In the genomic region with DNA sequence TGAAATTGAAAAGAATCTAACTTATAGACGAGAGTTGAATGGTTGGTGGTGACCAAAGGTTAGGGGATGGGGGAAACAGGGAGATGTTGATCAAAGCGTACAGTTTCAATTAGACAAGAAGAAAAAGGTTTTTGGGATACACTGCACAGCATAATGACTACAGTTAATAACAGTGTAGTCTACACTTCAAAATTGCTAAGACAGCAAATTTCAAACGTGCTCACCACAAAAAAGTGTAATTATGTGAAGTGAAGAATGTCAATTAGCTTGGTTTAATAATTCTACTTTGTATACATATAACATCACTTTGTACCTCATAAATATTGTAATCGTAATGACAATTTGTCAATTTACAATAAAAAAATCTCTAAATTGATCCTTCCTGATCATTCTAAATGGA, we compare ENCODE assay signal across 22 cellular contexts.
DNase-seq lines count a peak whose midpoint lies in the region; ATAC-seq, FAIRE-seq and TF ChIP-seq lines count a peak whose summit lies in the region.
"Had no signal": no experiment of that assay in that cellular context is flagged by ENCODE, and none has a peak within 500 bp of the region (broad histone marks: within the 10 kb centered on the region; RNA-seq: fewer than 3 reads in every experiment).

No MANE protein-coding gene starts in this region.

- peaks cover 10% of the 10 kb centered on the region for H3K4me1 Mint-ChIP-seq in T-helper 17 cell
- peaks cover 7% of the 10 kb centered on the region for H3K4me1 Mint-ChIP-seq in activated CD4-positive, alpha-beta T cell treated with anti-CD3 and anti-CD28 coated beads, Interleukin-2, amount 10 ng/mL, durations not matched to agents 24 days and 14 days

- no peak overlapping the region for H3K4me3 Mint-ChIP-seq in T-helper 17 cell
- no peak overlapping the region for H3K4me3 Mint-ChIP-seq in activated CD4-positive, alpha-beta T cell treated with anti-CD3 and anti-CD28 coated beads, Interleukin-2, amount 10 ng/mL, durations not matched to agents 24 days and 14 days
- H3K4me3 Mint-ChIP-seq: B cell; CD4-positive, alpha-beta T cell; CD8-positive, alpha-beta T cell had no signal

- H3K27ac Mint-ChIP-seq in T-helper 17 cell: no peak overlapping the region
- H3K27ac Mint-ChIP-seq in activated CD4-positive, alpha-beta T cell treated with anti-CD3 and anti-CD28 coated beads, Interleukin-2, amount 10 ng/mL, durations not matched to agents 24 days and 14 days: no peak overlapping the region
- H3K27ac Mint-ChIP-seq: B cell; CD4-positive, alpha-beta T cell; CD8-positive, alpha-beta T cell had no signal

- TF ChIP-seq CTCF in A549 (IDR thresholded peaks at IDR 0.05): no peak
- TF ChIP-seq CTCF in K562 (IDR thresholded peaks at IDR 0.05 in 2 of 3, conservative IDR thresholded peaks at IDR 0.05 in 1 of 3; ENCODE audit: insufficient read depth in 2 of 3, low read depth in 1 of 3, low read length in 3 of 3): no peak

- TF ChIP-seq POLR2A in A549 (IDR thresholded peaks at IDR 0.05; ENCODE audit: low read length) (no peak), K562 (conservative IDR thresholded peaks at IDR 0.05) (no peak)

- no TSS peak for BruUV-seq in K562 (replicated peaks; lab: Mats Ljungman, UMichigan)

- no peaks in the 10 kb centered on the region for H3K9me1 ChIP-seq in K562 (ENCODE audit: control insufficient read depth, insufficient read depth, low read length)

- no peaks in the 10 kb centered on the region for H3K79me2 ChIP-seq in K562 (ENCODE audit: control insufficient read depth, insufficient read depth, low read length)

- no peak overlapping the region for H2AFZ ChIP-seq in K562 (ENCODE audit: low read depth, low read length)

- H3K27me3 Mint-ChIP-seq in T-helper 17 cell: no peaks in the 10 kb centered on the region
- H3K27me3 Mint-ChIP-seq in activated CD4-positive, alpha-beta T cell treated with anti-CD3 and anti-CD28 coated beads, Interleukin-2, amount 10 ng/mL, durations not matched to agents 24 days and 14 days: no peaks in the 10 kb centered on the region
- H3K27me3 Mint-ChIP-seq: B cell; CD4-positive, alpha-beta T cell had no signal

- peaks cover 3% of the 10 kb centered on the region for H3K36me3 Mint-ChIP-seq in T-helper 17 cell (ENCODE audit: low read depth)
- H3K36me3 Mint-ChIP-seq in activated CD4-positive, alpha-beta T cell treated with anti-CD3 and anti-CD28 coated beads, Interleukin-2, amount 10 ng/mL, durations not matched to agents 24 days and 14 days (ENCODE audit: low read depth): peaks cover 8% of the 10 kb centered on the region

- H3K4me1 ChIP-seq in A549 (peaks cover 11% of the 10 kb centered on the region), K562 (replicated peaks in 1 of 2; ENCODE audit: control insufficient read depth in 2 of 2, insufficient read depth in 2 of 2, low read length in 2 of 2) (peaks cover 0 to 7% of the 10 kb centered on the region in 2 experiments; a peak in 2 of 5 replicates)
- H3K4me1 ChIP-seq: BLaER1 treated with 17β-estradiol and CSF1 and Interleukin-3, amounts not matched to agents 10 nM and 100 nM; Caco-2 had no signal

- H3K36me3 ChIP-seq in K562 (ENCODE audit: control insufficient read depth, insufficient read depth, low read length): no peaks in the 10 kb centered on the region

- H3K27ac ChIP-seq in A549 (no peak overlapping the region), K562 (ENCODE audit: extremely low read depth, low read depth, low read length) (no peak overlapping the region)
- H3K27ac ChIP-seq: BLaER1 treated with 17β-estradiol and CSF1 and Interleukin-3, amounts not matched to agents 10 nM and 100 nM; C4-2B had no signal

- DNase-seq in A549 (ENCODE audit: low read depth in 1 of 2, low spot score in 1 of 2) (no peak), K562 (ENCODE audit: extremely low read depth in 1 of 4, low spot score in 3 of 4) (no peak), frontal cortex (ENCODE audit: low spot score in 2 of 2) (no peak), SHP77 (lab: John Stamatoyannopoulos, UW) (no peak), T-helper 17 cell (no peak)
- no peak for DNase-seq in activated CD4-positive, alpha-beta T cell treated with anti-CD3 and anti-CD28 coated beads, Interleukin-2, amount 10 ng/mL, durations not matched to agents 24 days and 14 days
- DNase-seq: 8988T; AML-193; Caco-2; Calu3; CD4-positive, alpha-beta T cell; CD8-positive, alpha-beta T cell; DMS79 treated with DMSO at 0.1 percent for 48 hours; GDM1 had no signal

- TF ChIP-seq EP300 in A549 (IDR thresholded peaks at IDR 0.05) (no peak), K562 (IDR thresholded peaks at IDR 0.05; ENCODE audit: low read length) (no peak)

- intact Hi-C loops in K562 (cut with micrococcal nuclease): no loop called here
- intact Hi-C loops in activated CD4-positive, alpha-beta T cell treated with anti-CD3 and anti-CD28 coated beads, Interleukin-2, amount 10 ng/mL, durations not matched to agents 24 days and 14 days (cut with micrococcal nuclease): no loop called here

- FAIRE-seq in A549 (lab: Jason Lieb, UNC) (no peak), G401.6 (lab: Jason Lieb, UNC) (peak; percentile 28), K562 (lab: Jason Lieb, UNC) (no peak), frontal cortex (lab: Jason Lieb, UNC) (peak; percentile 63)
- FAIRE-seq: GM12878, GM12892, GM18507 had no signal

- no peak for ATAC-seq in A549
- ATAC-seq in K562: no peak
- ATAC-seq in T-helper 17 cell: no peak
- no peak for ATAC-seq in GM21825 (IDR thresholded peaks at IDR 0.05; ENCODE audit: unreplicated experiment)
- ATAC-seq: CD8-positive, alpha-beta T cell; GM12878 had no signal

- H3K9me3 Mint-ChIP-seq in activated CD4-positive, alpha-beta T cell treated with anti-CD3 and anti-CD28 coated beads, Interleukin-2, amount 10 ng/mL, durations not matched to agents 24 days and 14 days: peaks cover 20% of the 10 kb centered on the region

- H3K9me3 ChIP-seq in A549 (no peaks in the 10 kb centered on the region), K562 (replicated peaks; ENCODE audit: control insufficient read depth, insufficient read depth, low read depth, low read length) (no peaks in the 10 kb centered on the region), T-helper 17 cell (ENCODE audit: control insufficient read depth, low read length, poor library complexity, severe bottlenecking) (no peaks in the 10 kb centered on the region)
- H3K9me3 ChIP-seq: Caco-2 had no signal

- CTCF ChIA-PET in A549 (lab: Yijun Ruan, JAX): no interaction called here
- CTCF ChIA-PET in K562 (lab: Yijun Ruan, JAX; ENCODE audit: low intra/inter-chr PET ratio): no interaction called here

- 87% methylated on average over 4 of the region's 4 CpGs for whole genome bisulfite sequencing in A549 (ENCODE audit: missing lambda C conversion rate)
- WGBS in K562 (ENCODE audit: insufficient coverage, low coverage, missing lambda C conversion rate): 83% methylated on average over 4 of the region's 4 CpGs

- H3K4me2 ChIP-seq in A549 (no peak overlapping the region), K562 (ENCODE audit: insufficient read depth, low read length) (no peak overlapping the region)
- H3K4me2 ChIP-seq: BLaER1 treated with 17β-estradiol and CSF1 and Interleukin-3, amounts not matched to agents 10 nM and 100 nM had no signal

- no peaks in the 10 kb centered on the region for H3K27me3 ChIP-seq in K562 (ENCODE audit: control insufficient read depth in 2 of 2, insufficient read depth in 2 of 2, low read length in 2 of 2)
- H3K27me3 ChIP-seq: BLaER1 treated with 17β-estradiol and CSF1 and Interleukin-3, amounts not matched to agents 10 nM and 100 nM had no signal

- in situ Hi-C loops in K562 (cut with MboI): no loop called here

- no peak overlapping the region for H3K9ac ChIP-seq in K562 (ENCODE audit: insufficient read depth in 1 of 2, low read depth in 2 of 2, low read length in 2 of 2)
- H3K9ac ChIP-seq: BLaER1 treated with 17β-estradiol and CSF1 and Interleukin-3, amounts not matched to agents 10 nM and 100 nM had no signal

- TF ChIP-seq RAD21 in A549 (conservative IDR thresholded peaks at IDR 0.05 in 1 of 2, IDR thresholded peaks at IDR 0.05 in 1 of 2) (no peak), K562 (CRISPR knock-in tag; conservative IDR thresholded peaks at IDR 0.05 in 1 of 2, IDR thresholded peaks at IDR 0.05 in 1 of 2) (no peak)

- H4K20me1 ChIP-seq in K562 (replicated peaks; ENCODE audit: control insufficient read depth, insufficient read depth, low read length): no peaks in the 10 kb centered on the region
- H4K20me1 ChIP-seq: BLaER1 treated with 17β-estradiol and CSF1 and Interleukin-3, amounts not matched to agents 10 nM and 100 nM had no signal

- POLR2A ChIA-PET in A549 (lab: Yijun Ruan, JAX): no interaction called here
- POLR2A ChIA-PET in K562 (lab: Yijun Ruan, JAX): no interaction called here

- H3K4me3 ChIP-seq in A549 (no peak overlapping the region), K562 (no peak overlapping the region)
- H3K4me3 ChIP-seq: BLaER1 treated with 17β-estradiol and CSF1 and Interleukin-3, amounts not matched to agents 10 nM and 100 nM; GM12878 had no signal

TF ChIP-seq in A549, 52 proteins besides CTCF, POLR2A, EP300 and RAD21:
- TF ChIP-seq, protein P1, sequence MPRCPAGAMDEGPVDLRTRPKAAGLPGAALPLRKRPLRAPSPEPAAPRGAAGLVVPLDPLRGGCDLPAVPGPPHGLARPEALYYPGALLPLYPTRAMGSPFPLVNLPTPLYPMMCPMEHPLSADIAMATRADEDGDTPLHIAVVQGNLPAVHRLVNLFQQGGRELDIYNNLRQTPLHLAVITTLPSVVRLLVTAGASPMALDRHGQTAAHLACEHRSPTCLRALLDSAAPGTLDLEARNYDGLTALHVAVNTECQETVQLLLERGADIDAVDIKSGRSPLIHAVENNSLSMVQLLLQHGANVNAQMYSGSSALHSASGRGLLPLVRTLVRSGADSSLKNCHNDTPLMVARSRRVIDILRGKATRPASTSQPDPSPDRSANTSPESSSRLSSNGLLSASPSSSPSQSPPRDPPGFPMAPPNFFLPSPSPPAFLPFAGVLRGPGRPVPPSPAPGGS (IDR thresholded peaks at IDR 0.05): no peak
- peak; percentile 82 for TF ChIP-seq MAFK (IDR thresholded peaks at IDR 0.05; ENCODE audit: partially characterized antibody)

TF ChIP-seq in K562, 482 proteins besides CTCF, POLR2A, EP300 and RAD21 (continues in another document):
- TF ChIP-seq FOXP1 (CRISPR knock-in tag; IDR thresholded peaks at IDR 0.05): no peak
- no peak for TF ChIP-seq SP2 (IDR thresholded peaks at IDR 0.05; ENCODE audit: extremely low read depth, low read depth, low read length, poor library complexity, severe bottlenecking)
- no peak for TF ChIP-seq PHB2 (IDR thresholded peaks at IDR 0.05; ENCODE audit: low read depth)
- no peak for TF ChIP-seq ZNF165 (CRISPR knock-in tag; IDR thresholded peaks at IDR 0.05; ENCODE audit: borderline replicate concordance)
- TF ChIP-seq TARDBP (IDR thresholded peaks at IDR 0.05): no peak
- no peak for TF ChIP-seq ZNF184 (CRISPR knock-in tag; IDR thresholded peaks at IDR 0.05)
- TF ChIP-seq POLR2B (IDR thresholded peaks at IDR 0.05; ENCODE audit: low read depth, partially characterized antibody): no peak
- peak; percentile 67 for TF ChIP-seq C11orf30 (IDR thresholded peaks at IDR 0.05; ENCODE audit: low read depth)
- no peak for TF ChIP-seq PCBP1 (IDR thresholded peaks at IDR 0.05; ENCODE audit: low read depth, low read length, poor library complexity, severe bottlenecking)

Comparison
In these comparisons a context has a peak if more than half of its experiments do, and no peak if none do; other contexts are left out.
1. Of the 35 proteins assayed by ChIP-seq in both K562 and A549: peak only in K562: none; only in A549: none; in both: MAFK; in neither: 34.